Comparison of ENCODE assay signal across 4 cellular contexts in genomic region chr15:87833333-87833732, GRCh38.
DNase-seq lines count a peak whose midpoint lies in the region; TF ChIP-seq lines count a peak whose summit lies in the region.
"Not testable (repeated sequence)": the region's sequence is repeated elsewhere in the genome, so short reads cannot be mapped to it uniquely, and the experiment has no call there.

No MANE protein-coding gene starts in this region.

- H3K27ac Mint-ChIP-seq in neural progenitor cell = not testable (repeated sequence)

- H3K27me3 ChIP-seq in esophagus muscularis mucosa, neural progenitor cell: not testable (repeated sequence)

- not testable (repeated sequence) for H3K4me3 ChIP-seq in esophagus muscularis mucosa, neural progenitor cell

- H3K27me3 Mint-ChIP-seq in neural progenitor cell (ENCODE audit: insufficient read depth, low read depth) = not testable (repeated sequence)

- H3K4me1 Mint-ChIP-seq in neural progenitor cell = not testable (repeated sequence)

- H4K20me1 ChIP-seq in neural progenitor cell (ENCODE audit: low read depth) = not testable (repeated sequence)

- TF ChIP-seq EP300 in esophagus muscularis mucosa (IDR thresholded peaks at IDR 0.05) = not testable (repeated sequence)

- intact Hi-C loops in esophagus muscularis mucosa (cut with DNase I) = not testable (repeated sequence)

- H3K79me2 ChIP-seq in neural progenitor cell (ENCODE audit: low read depth) = not testable (repeated sequence)

- not testable (repeated sequence) for H3K4me2 ChIP-seq in neural progenitor cell

- not testable (repeated sequence) for H3K9ac ChIP-seq in neural progenitor cell

- not testable (repeated sequence) for TF ChIP-seq POLR2A in esophagus muscularis mucosa (IDR thresholded peaks at IDR 0.05; ENCODE audit: low read depth)

- not testable (repeated sequence) for H3K36me3 Mint-ChIP-seq in neural progenitor cell

- H2AFZ ChIP-seq in neural progenitor cell (replicated peaks) = not testable (repeated sequence)

- 86% methylated on average over 5 of the region's 5 CpGs for WGBS in esophagus muscularis mucosa

- not testable (repeated sequence) for TF ChIP-seq CTCF in esophagus muscularis mucosa (IDR thresholded peaks at IDR 0.05); neural progenitor cell (IDR thresholded peaks at IDR 0.05)

- H3K4me1 ChIP-seq in esophagus muscularis mucosa, neural progenitor cell: not testable (repeated sequence)

- peak; percentile 25 for DNase-seq in M059J (ENCODE audit: low read depth)
- DNase-seq in RPMI7951 (ENCODE audit: low read depth) = peak; percentile 64
- peak; percentile 55 for DNase-seq in esophagus muscularis mucosa (ENCODE audit: extremely low spot score)
- DNase-seq in neural progenitor cell (ENCODE audit: low spot score) = not testable (repeated sequence)

- H3K9me3 ChIP-seq in esophagus muscularis mucosa; neural progenitor cell (ENCODE audit: low read depth): not testable (repeated sequence)

- H3K9me3 Mint-ChIP-seq in neural progenitor cell = not testable (repeated sequence)

- not testable (repeated sequence) for H3F3A ChIP-seq in neural progenitor cell (ENCODE audit: low read depth)

- H3K4me3 Mint-ChIP-seq in neural progenitor cell = peak overlapping the region; percentile 21

- H3K27ac ChIP-seq in esophagus muscularis mucosa (replicated peaks in 1 of 4); neural progenitor cell: not testable (repeated sequence)

- not testable (repeated sequence) for H3K36me3 ChIP-seq in esophagus muscularis mucosa, neural progenitor cell
